In the genomic region with DNA sequence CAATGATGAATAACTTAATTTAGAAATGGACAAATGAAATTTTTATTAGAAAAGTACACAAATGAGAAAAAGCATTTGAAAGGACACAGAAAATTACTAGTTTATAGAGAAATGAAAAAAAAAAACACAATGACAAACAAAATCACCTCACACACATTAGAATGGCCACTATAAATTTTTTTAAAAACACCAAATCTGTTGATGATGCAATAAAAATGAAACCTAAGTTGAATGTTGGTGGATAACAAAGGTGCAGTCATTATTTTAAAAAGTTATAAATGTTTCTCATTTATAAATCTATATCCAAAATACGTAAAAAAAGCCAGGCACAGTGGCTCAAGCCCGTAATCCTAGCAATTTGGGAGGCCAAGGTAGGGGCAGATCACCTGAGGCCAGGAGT, we compare ENCODE assay signal across 1 cellular context.
A peak's percentile ranks its signal among the peaks of the same experiment; 100 is the strongest.
TF ChIP-seq lines count a peak whose summit lies in the region.

No MANE protein-coding gene starts in this region.

TF ChIP-seq in HepG2, 621 proteins besides CTCF, POLR2A, EP300 and RAD21:
- TF ChIP-seq, protein P1, sequence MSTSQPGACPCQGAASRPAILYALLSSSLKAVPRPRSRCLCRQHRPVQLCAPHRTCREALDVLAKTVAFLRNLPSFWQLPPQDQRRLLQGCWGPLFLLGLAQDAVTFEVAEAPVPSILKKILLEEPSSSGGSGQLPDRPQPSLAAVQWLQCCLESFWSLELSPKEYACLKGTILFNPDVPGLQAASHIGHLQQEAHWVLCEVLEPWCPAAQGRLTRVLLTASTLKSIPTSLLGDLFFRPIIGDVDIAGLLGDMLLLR (CRISPR knock-in tag; IDR thresholded peaks at IDR 0.05), result no peak
- TF ChIP-seq CEBPB (IDR thresholded peaks at IDR 0.05; ENCODE audit: borderline replicate concordance, low read depth, low read length) (peak; percentile 7; the same call in 1 of the 2 replicates), ZNF317 (CRISPR knock-in tag; IDR thresholded peaks at IDR 0.05) (no peak), ATF7 (IDR thresholded peaks at IDR 0.05) (peak; percentile 34; the same call in 1 of the 2 replicates), ATF7 (CRISPR knock-in tag; IDR thresholded peaks at IDR 0.05) (no peak)
